Comparison of ENCODE assay signal across 17 cellular contexts in genomic region chr19:51311388-51312257, GRCh38. TPM values are rescaled to one million over a fixed set of nuclear protein-coding genes. Genes with fewer than 3 reads are reported as not detected.
DNase-seq lines count a peak whose midpoint lies in the region; ATAC-seq and TF ChIP-seq lines count a peak whose summit lies in the region.
"Had no signal": no experiment of that assay in that cellular context is flagged by ENCODE, and none has a peak within 500 bp of the region (broad histone marks: within the 10 kb centered on the region; RNA-seq: fewer than 3 reads in every experiment).

Gene IGLON5, plus strand, starts transcription at chr19:51311644. Its CDS starts 204 bp downstream, at chr19:51311848.

- H3K4me1 ChIP-seq in hepatocyte (ENCODE audit: insufficient read depth) (no peaks in the 10 kb centered on the region), osteoblast (ENCODE audit: insufficient read depth, low read length) (no peaks in the 10 kb centered on the region), uterus (no peaks in the 10 kb centered on the region)
- H3K4me1 ChIP-seq: foreskin keratinocyte, SJSA1, thyroid gland had no signal

- intact Hi-C loops in uterus (cut with DNase I; ENCODE audit: low total_unique reads), result no loop called here

- 6% methylated on average over 21 of the region's 76 CpGs for WGBS in hepatocyte (ENCODE audit: low lambda C conversion rate, missing lambda C conversion rate)

- peak; percentile 26 for DNase-seq in ELF-1 (ENCODE audit: low read depth, low spot score)
- peak; percentile 32 for DNase-seq in NCI-H2227 treated with DMSO at 0.1 percent for 48 hours (lab: John Stamatoyannopoulos, UW)
- DNase-seq in hepatocyte (ENCODE audit: low spot score), result peak; percentile 57
- DNase-seq in osteoblast (ENCODE audit: insufficient read length, low spot score, missing footprints), result peak; percentile 73
- no peak for DNase-seq in NCI-H774 (lab: John Stamatoyannopoulos, UW)
- no peak for DNase-seq in omental fat pad (ENCODE audit: low spot score)
- DNase-seq in uterus, result no peak
- no peak for DNase-seq in NOMO-1 treated with DMSO at 0.1 percent for 48 hours (lab: John Stamatoyannopoulos, UW; ENCODE audit: unreplicated experiment)
- DNase-seq: activated naive CD4-positive, alpha-beta T cell treated with Interleukin-2 at 50 U/mL for 16 hours; foreskin keratinocyte; kidney; MM.1S; mucosa of descending colon; thyroid gland had no signal

- H4K20me1 ChIP-seq in hepatocyte (ENCODE audit: insufficient read depth, poor library complexity, severe bottlenecking), result no peaks in the 10 kb centered on the region
- H4K20me1 ChIP-seq in osteoblast (ENCODE audit: insufficient read depth, low read length), result no peaks in the 10 kb centered on the region

- H2AFZ ChIP-seq in hepatocyte (no peak within 1 kb of the TSS), osteoblast (ENCODE audit: low read length) (no peak within 1 kb of the TSS)

- no peaks in the 10 kb centered on the region for H3K9me3 ChIP-seq in hepatocyte (ENCODE audit: low read depth)
- H3K9me3 ChIP-seq in osteoblast (ENCODE audit: low read depth, low read length), result no peaks in the 10 kb centered on the region
- H3K9me3 ChIP-seq in uterus, result no peaks in the 10 kb centered on the region
- H3K9me3 ChIP-seq: SJSA1, thyroid gland had no signal

- H3K4me3 ChIP-seq in hepatocyte, result peak within 1 kb of the TSS; percentile 39
- no peak within 1 kb of the TSS for H3K4me3 ChIP-seq in osteoblast (ENCODE audit: insufficient read depth, low read length)
- H3K4me3 ChIP-seq in uterus, result no peak within 1 kb of the TSS
- H3K4me3 ChIP-seq: mucosa of descending colon, SJSA1, thyroid gland had no signal

- H3K36me3 ChIP-seq in hepatocyte (replicated peaks; ENCODE audit: insufficient read depth, low read depth) (no peaks in the 10 kb centered on the region), osteoblast (ENCODE audit: insufficient read depth, low read length) (no peaks in the 10 kb centered on the region), uterus (no peaks in the 10 kb centered on the region)
- H3K36me3 ChIP-seq: SJSA1, thyroid gland had no signal

- TF ChIP-seq POLR2A in uterus (IDR thresholded peaks at IDR 0.05), result no peak

- H3K9me2 ChIP-seq in hepatocyte (replicated peaks; ENCODE audit: insufficient read depth), result no peaks in the 10 kb centered on the region

- TF ChIP-seq CTCF in hepatocyte (IDR thresholded peaks at IDR 0.05; ENCODE audit: poor library complexity) (no peak), osteoblast (IDR thresholded peaks at IDR 0.05; ENCODE audit: extremely low read depth, low read depth, low read length) (no peak), omental fat pad (IDR thresholded peaks at IDR 0.05) (no peak), uterus (IDR thresholded peaks at IDR 0.05) (no peak)

- peak within 1 kb of the TSS; percentile 75 for H3K4me2 ChIP-seq in hepatocyte
- H3K4me2 ChIP-seq in osteoblast (ENCODE audit: insufficient read depth, low read length), result no peak within 1 kb of the TSS

- peaks cover 24% of the 10 kb centered on the region for H3K27me3 ChIP-seq in hepatocyte
- H3K27me3 ChIP-seq in osteoblast (ENCODE audit: insufficient read depth, low read length), result peaks cover 8% of the 10 kb centered on the region
- peaks cover 0 to 5% of the 10 kb centered on the region in 2 donors for H3K27me3 ChIP-seq in uterus

- ATAC-seq in omental fat pad (ENCODE audit: low FRiP score), result no peak
- ATAC-seq: mucosa of descending colon had no signal

- H3K27ac ChIP-seq in hepatocyte (peak within 1 kb of the TSS; percentile 53), osteoblast (ENCODE audit: low read depth, low read length) (no peak within 1 kb of the TSS), uterus (no peak within 1 kb of the TSS)
- H3K27ac ChIP-seq: C4-2B, foreskin keratinocyte, SJSA1, thyroid gland had no signal

- H3K79me2 ChIP-seq in hepatocyte, result no peaks in the 10 kb centered on the region
- H3K79me2 ChIP-seq in osteoblast (ENCODE audit: insufficient read depth, low read length), result no peaks in the 10 kb centered on the region

RNA-seq across cellular contexts. Expression of gene IGLON5, which starts in this region (rescaled TPM):
- total RNA-seq in hepatocyte, result 3.9 and 5.0 TPM in 2 replicates
- 2.4 and 4.3 TPM in 2 replicates for polyA plus RNA-seq in hepatocyte
- total RNA-seq in osteoblast, result not detected in 2 replicates
- 1 to 10 TPM in 3 of 4 donors, not detected in 1; 1.4 to 2.9 (median 1.7) TPM for total RNA-seq in omental fat pad
- total RNA-seq in uterus, result under 1 TPM in 1 of 4 donors, not detected in 3; 0.28 TPM
- total RNA-seq: foreskin keratinocyte, HT1080, kidney, SJSA1 had no signal
- polyA plus RNA-seq: foreskin keratinocyte had no signal

Comparison
In these comparisons a context has a peak if more than half of its experiments do, and no peak if none do; other contexts are left out.
1. Peak in DNase-seq in osteoblast; RNA of the gene not detected or under 1 TPM.
2. DNase-seq: peak in ELF-1 (single experiment), NCI-H2227 treated with DMSO at 0.1 percent for 48 hours (single experiment) and hepatocyte (single experiment); none in NCI-H774 (single experiment), omental fat pad (single experiment), uterus (0 of 2) and NOMO-1 treated with DMSO at 0.1 percent for 48 hours (single experiment).